9 cellular contexts compared by ENCODE assay signal in genomic region chr19:44745386-44745831, GRCh38. TPM values are rescaled to one million over a fixed set of nuclear protein-coding genes. Genes with fewer than 3 reads are reported as not detected.
A peak's percentile ranks its signal among the peaks of the same experiment; 100 is the strongest.
DNase-seq lines count a peak whose midpoint lies in the region; ATAC-seq and TF ChIP-seq lines count a peak whose summit lies in the region.
"Had no signal": no experiment of that assay in that cellular context is flagged by ENCODE, and none has a peak within 500 bp of the region (broad histone marks: within the 10 kb centered on the region; RNA-seq: fewer than 3 reads in every experiment).

No MANE protein-coding gene starts in this region.

- peak overlapping the region; percentile 72 for H3K27ac Mint-ChIP-seq in T-helper 1 cell treated with Interleukin-12 subunit alpha and Interleukin-12 subunit beta and Interleukin-4 antibody, amounts not matched to agents 30 μg/mL and 1 μg/mL, for 36 hours

- H3K27me3 ChIP-seq in liver (ENCODE audit: control insufficient read depth in 4 of 4, insufficient read depth in 4 of 4, low read length in 3 of 4) (no peaks in the 10 kb centered on the region), upper lobe of left lung (no peaks in the 10 kb centered on the region)

- H3K36me3 ChIP-seq in liver (ENCODE audit: control insufficient read depth in 4 of 4, insufficient read depth in 3 of 4, low read depth in 1 of 4, low read length in 3 of 4) (peaks cover 0 to 6% (median 0%) of the 10 kb centered on the region in 4 donors), upper lobe of left lung (peaks cover 0 to under 1% (median 0%) of the 10 kb centered on the region in 4 donors)

- ATAC-seq in upper lobe of left lung (ENCODE audit: low FRiP score in 2 of 2) (peak in 1 of 2 donors; percentile 49), HG03565 (IDR thresholded peaks at IDR 0.05; ENCODE audit: unreplicated experiment) (no peak)

- H3K4me3 ChIP-seq in liver (ENCODE audit: low read depth in 1 of 3, low read length in 3 of 3): no peak overlapping the region
- H3K4me3 ChIP-seq in upper lobe of left lung: no peak overlapping the region

- WGBS in liver: 49% methylated on average over 9 of the region's 9 CpGs
- WGBS in upper lobe of left lung, 2 donors: 20 to 23% methylated on average over 9 of the region's 9 CpGs

- H3K4me1 ChIP-seq in liver (ENCODE audit: control insufficient read depth in 4 of 4, insufficient read depth in 4 of 4, low read length in 3 of 4): peaks cover 21 to 60% (median 44%) of the 10 kb centered on the region in 4 donors
- peaks cover 72 to 92% (median 82%) of the 10 kb centered on the region in 4 donors for H3K4me1 ChIP-seq in upper lobe of left lung

- H3K27ac ChIP-seq in liver (ENCODE audit: low read depth in 1 of 2, low read length in 2 of 2) (peak overlapping the region; percentile 52 to 94), upper lobe of left lung (peak overlapping the region; percentile 94 to 98 (median 98))

- peak; percentile 85 to 97 (median 91) for TF ChIP-seq EP300 in upper lobe of left lung (IDR thresholded peaks at IDR 0.05)

- DNase-seq in T-helper 1 cell (no peak), astrocyte of the hippocampus (ENCODE audit: low read depth, low spot score) (peak; percentile 71), upper lobe of left lung (peak; percentile 56 to 83), Ammon's horn (ENCODE audit: low spot score) (no peak), NCI-H1417 treated with DMSO at 0.1 percent for 48 hours (lab: John Stamatoyannopoulos, UW) (no peak)

- H3K4me3 Mint-ChIP-seq in T-helper 1 cell treated with Interleukin-12 subunit alpha and Interleukin-12 subunit beta and Interleukin-4 antibody, amounts not matched to agents 30 μg/mL and 1 μg/mL, for 36 hours: peak overlapping the region; percentile 53

- no peaks in the 10 kb centered on the region for H3K27me3 Mint-ChIP-seq in T-helper 1 cell treated with Interleukin-12 subunit alpha and Interleukin-12 subunit beta and Interleukin-4 antibody, amounts not matched to agents 30 μg/mL and 1 μg/mL, for 36 hours (ENCODE audit: low read depth)

- H3K4me1 Mint-ChIP-seq in T-helper 1 cell treated with Interleukin-12 subunit alpha and Interleukin-12 subunit beta and Interleukin-4 antibody, amounts not matched to agents 30 μg/mL and 1 μg/mL, for 36 hours (ENCODE audit: low read depth): peaks cover 33% of the 10 kb centered on the region

- no peaks in the 10 kb centered on the region for H3K9me3 Mint-ChIP-seq in T-helper 1 cell treated with Interleukin-12 subunit alpha and Interleukin-12 subunit beta and Interleukin-4 antibody, amounts not matched to agents 30 μg/mL and 1 μg/mL, for 36 hours

- peaks cover 15% of the 10 kb centered on the region for H3K36me3 Mint-ChIP-seq in T-helper 1 cell treated with Interleukin-12 subunit alpha and Interleukin-12 subunit beta and Interleukin-4 antibody, amounts not matched to agents 30 μg/mL and 1 μg/mL, for 36 hours (ENCODE audit: low read depth)

- H3K9ac ChIP-seq in liver (ENCODE audit: low read depth in 1 of 2, low read length in 2 of 2): no peak overlapping the region

- H3K9me3 ChIP-seq in liver (ENCODE audit: control insufficient read depth in 4 of 4, low read length in 3 of 4) (no peaks in the 10 kb centered on the region), upper lobe of left lung (no peaks in the 10 kb centered on the region)

- TF ChIP-seq RAD21 in liver (IDR thresholded peaks at IDR 0.05): no peak

- TF ChIP-seq CTCF in liver (IDR thresholded peaks at IDR 0.05; ENCODE audit: low read depth, low read length, missing input control): no peak
- TF ChIP-seq CTCF in upper lobe of left lung (IDR thresholded peaks at IDR 0.05): no peak

- TF ChIP-seq POLR2A in upper lobe of left lung (IDR thresholded peaks at IDR 0.05): no peak

TF ChIP-seq in liver, 16 proteins besides CTCF, POLR2A, EP300 and RAD21:
- no peak for TF ChIP-seq REST (IDR thresholded peaks at IDR 0.05)
- no peak for TF ChIP-seq HNF4G (IDR thresholded peaks at IDR 0.05)
- TF ChIP-seq GABPA (IDR thresholded peaks at IDR 0.05 in 1 of 2, conservative IDR thresholded peaks at IDR 0.05 in 1 of 2): no peak
- TF ChIP-seq EGR1 (IDR thresholded peaks at IDR 0.05; ENCODE audit: low read depth in 2 of 2): no peak
- TF ChIP-seq JUND (IDR thresholded peaks at IDR 0.05): no peak
- no peak for TF ChIP-seq YY1 (IDR thresholded peaks at IDR 0.05)
- TF ChIP-seq ZBTB33 (IDR thresholded peaks at IDR 0.05): no peak
- no peak for TF ChIP-seq NR2F2 (IDR thresholded peaks at IDR 0.05)
- TF ChIP-seq FOXA1 (IDR thresholded peaks at IDR 0.05): no peak
- TF ChIP-seq FOXA2 (IDR thresholded peaks at IDR 0.05): no peak

RNA-seq across cellular contexts. Expression of gene BCL3, which starts 3.1 kb away (rescaled TPM):
- total RNA-seq in liver (10 to 100 TPM in 1 of 2 donors, 1 to 10 TPM in 1; 4.5 to 29.1 TPM), upper lobe of left lung (100 to 1,000 TPM in 2 of 6 donors, 10 to 100 TPM in 4; 31.1 to 114 (median 71.6) TPM)
- 10 to 100 TPM; 10.3 to 63.6 TPM for polyA plus RNA-seq in liver

RNA-seq across cellular contexts. Expression of gene CBLC, which starts 32.3 kb away (rescaled TPM):
- total RNA-seq in liver (10 to 100 TPM in 1 of 2 donors, 1 to 10 TPM in 1; 2.1 to 14.0 TPM), upper lobe of left lung (10 to 100 TPM in 1 of 6 donors, 1 to 10 TPM in 5; 2.9 to 10.5 (median 4.5) TPM)
- 1 to 10 TPM; 8.0 to 9.6 TPM for polyA plus RNA-seq in liver
- total RNA-seq: lung microvascular endothelial cell had no signal

RNA-seq across cellular contexts. Expression of gene CEACAM16, which starts 46.5 kb away (rescaled TPM):
- under 1 TPM in 1 of 2 donors, not detected in 1; 0.09 TPM for total RNA-seq in liver
- polyA plus RNA-seq in liver: not detected
- total RNA-seq in upper lobe of left lung: not detected

Comparison
In these comparisons a context has a peak if more than half of its experiments do, and no peak if none do; other contexts are left out.
1. DNase-seq: peak in astrocyte of the hippocampus (single experiment) and upper lobe of left lung (2 of 2); none in T-helper 1 cell (0 of 5), Ammon's horn (single experiment) and NCI-H1417 treated with DMSO at 0.1 percent for 48 hours (single experiment).